Comparison of ENCODE assay signal across 18 cellular contexts in the genomic region with DNA sequence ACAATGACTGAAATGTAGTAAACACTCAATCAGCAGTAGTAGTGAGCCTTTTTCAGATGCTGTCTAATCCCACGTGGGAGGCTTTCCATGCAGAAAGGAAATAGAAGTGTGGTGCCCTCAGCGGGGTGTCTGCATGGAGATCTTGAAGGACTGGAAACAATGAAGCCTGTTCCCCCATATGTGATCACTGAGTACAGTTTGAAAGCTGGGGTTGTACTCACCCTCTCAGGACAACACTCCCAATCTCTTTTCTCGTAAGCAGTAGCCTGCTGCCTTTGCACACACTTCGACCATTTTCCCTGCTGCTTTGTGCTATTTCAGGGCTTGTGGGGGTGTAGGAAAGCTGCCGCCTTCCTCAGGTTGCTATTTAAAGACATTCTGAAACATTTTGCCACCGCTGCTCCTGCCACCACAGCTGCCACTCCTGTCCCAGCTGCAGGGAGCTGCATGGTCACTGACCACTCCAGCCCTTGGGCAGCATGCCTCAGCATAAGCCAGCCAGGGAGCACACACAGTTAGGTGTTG. TPM values are rescaled to one million over a fixed set of nuclear protein-coding genes. Genes with fewer than 3 reads are reported as not detected.
DNase-seq lines count a peak whose midpoint lies in the region; ATAC-seq and TF ChIP-seq lines count a peak whose summit lies in the region.
"Had no signal": no experiment of that assay in that cellular context is flagged by ENCODE, and none has a peak within 500 bp of the region (broad histone marks: within the 10 kb centered on the region; RNA-seq: fewer than 3 reads in every experiment).

No MANE protein-coding gene starts in this region.

- DNase-seq in EH (ENCODE audit: low read depth): peak; percentile 17
- peak; percentile 40 for DNase-seq in M059J (ENCODE audit: low read depth)
- no peak for DNase-seq in chondrocyte (ENCODE audit: low spot score)
- DNase-seq in nephron progenitor cell: no peak
- DNase-seq in left lobe of liver (ENCODE audit: low spot score): no peak
- DNase-seq in NCI-H146 treated with DMSO at 0.1 percent for 48 hours (lab: John Stamatoyannopoulos, UW; ENCODE audit: unreplicated experiment): no peak
- no peak for DNase-seq in NCI-H1694 (lab: John Stamatoyannopoulos, UW)
- DNase-seq: activated CD4-positive, alpha-beta T cell treated with anti-CD3 and anti-CD28 coated beads for 1 hour; activated naive CD4-positive, alpha-beta T cell treated with Interleukin-2 at 50 U/mL for 16 hours; body of pancreas; hippocampal formation; left colon; NCI-H2029; NCI-H774; stimulated activated CD4-positive, alpha-beta T cell treated with anti-CD3 and anti-CD28 coated beads, Interleukin-1b, Interleukin-23, amount 100 ng/mL, for 48 hours; T-helper 17 cell had no signal

- ATAC-seq in left lobe of liver (no peak), GM18870 (IDR thresholded peaks at IDR 0.05; ENCODE audit: unreplicated experiment) (no peak)
- ATAC-seq: body of pancreas, left colon, T-helper 17 cell had no signal

- H3K9me3 Mint-ChIP-seq in chondrocyte (ENCODE audit: low read depth) (no peaks in the 10 kb centered on the region), nephron progenitor cell (no peaks in the 10 kb centered on the region)

- H3K27me3 Mint-ChIP-seq in chondrocyte (ENCODE audit: low read depth) (no peaks in the 10 kb centered on the region), nephron progenitor cell (ENCODE audit: low read depth, poor library complexity) (peaks cover 2% of the 10 kb centered on the region)
- H3K27me3 Mint-ChIP-seq: B cell, T-helper 17 cell had no signal

- TF ChIP-seq CTCF in chondrocyte (IDR thresholded peaks at IDR 0.05) (no peak), nephron progenitor cell (IDR thresholded peaks at IDR 0.05) (no peak)

- H3K4me3 Mint-ChIP-seq in chondrocyte (ENCODE audit: unreplicated experiment): peak overlapping the region; percentile 10
- H3K4me3 Mint-ChIP-seq in nephron progenitor cell: no peak overlapping the region
- H3K4me3 Mint-ChIP-seq: B cell, T-helper 17 cell had no signal

- no peaks in the 10 kb centered on the region for H3K36me3 Mint-ChIP-seq in chondrocyte (ENCODE audit: low read depth)
- H3K36me3 Mint-ChIP-seq in nephron progenitor cell (ENCODE audit: low read depth): no peaks in the 10 kb centered on the region

- H3K27ac Mint-ChIP-seq in chondrocyte (ENCODE audit: unreplicated experiment) (peak overlapping the region; percentile 27), nephron progenitor cell (peak overlapping the region; percentile 21)
- H3K27ac Mint-ChIP-seq: B cell, T-helper 17 cell had no signal

- H3K4me1 Mint-ChIP-seq in chondrocyte (ENCODE audit: low read depth) (peaks cover 21% of the 10 kb centered on the region), nephron progenitor cell (peaks cover 26% of the 10 kb centered on the region)
- H3K4me1 Mint-ChIP-seq: B cell had no signal

RNA-seq across cellular contexts. Expression of gene HAS3, which starts 40.6 kb away (rescaled TPM):
- total RNA-seq in M059J (2014; rRNA removed; shearing (Covaris generic)): 0.20 and 1.3 TPM in 2 replicates
- total RNA-seq in chondrocyte (0.92 to 1.5 TPM (median 1.4 TPM) in 3 replicates), left lobe of liver (0.53 TPM)

Comparison
In these comparisons a context has a peak if more than half of its experiments do, and no peak if none do; other contexts are left out.
1. DNase-seq: peak in EH (single experiment) and M059J (single experiment); none in chondrocyte (single experiment), nephron progenitor cell (single experiment), left lobe of liver (single experiment), NCI-H146 treated with DMSO at 0.1 percent for 48 hours (single experiment) and NCI-H1694 (single experiment).